In the genomic region with DNA sequence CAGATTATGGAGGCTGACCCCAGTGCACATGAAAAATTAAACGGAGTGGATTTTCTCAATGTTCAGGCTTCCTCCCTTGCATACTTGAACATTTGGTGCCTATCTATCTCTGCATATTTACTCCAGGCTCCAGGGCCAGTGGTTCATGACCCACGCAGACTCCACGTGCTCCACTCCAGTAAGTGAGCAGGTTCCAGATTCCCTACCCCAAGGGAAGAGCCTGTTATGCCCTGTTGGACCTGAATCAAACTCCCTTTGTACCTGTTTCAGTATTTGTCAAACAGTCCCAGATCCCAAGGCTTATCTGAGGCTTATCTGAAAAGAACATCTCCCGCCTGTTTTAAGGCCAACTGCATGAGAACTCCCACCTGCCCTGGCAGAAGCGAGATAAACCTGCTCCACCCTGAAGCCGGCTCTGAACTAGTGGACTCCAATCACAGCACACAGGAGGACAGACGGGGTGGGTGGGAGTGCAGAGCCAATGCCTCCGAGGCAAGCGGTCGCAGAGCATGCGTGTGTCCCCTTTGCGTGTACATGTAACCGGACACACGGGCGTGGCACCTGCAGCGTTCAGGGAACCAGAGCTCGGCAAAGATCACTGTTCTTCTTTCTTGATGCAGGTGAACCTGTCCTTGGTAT, we compare ENCODE assay signal across 19 cellular contexts. TPM values are rescaled to one million over a fixed set of nuclear protein-coding genes. Genes with fewer than 3 reads are reported as not detected.
DNase-seq lines count a peak whose midpoint lies in the region; ATAC-seq and TF ChIP-seq lines count a peak whose summit lies in the region.
"Had no signal": no experiment of that assay in that cellular context is flagged by ENCODE, and none has a peak within 500 bp of the region (broad histone marks: within the 10 kb centered on the region; RNA-seq: fewer than 3 reads in every experiment).

No MANE protein-coding gene starts in this region.

- DNase-seq in COLO668 (lab: John Stamatoyannopoulos, UW; ENCODE audit: unreplicated experiment) (peak; percentile 6), RWPE1 (ENCODE audit: low spot score) (no peak), left colon (no peak), foreskin melanocyte (no peak)
- DNase-seq: activated CD4-positive, alpha-beta T cell treated with anti-CD3 and anti-CD28 coated beads, Interleukin-2, amount 10 ng/mL, durations not matched to agents 24 days and 14 days; activated CD8-positive, alpha-beta memory T cell treated with anti-CD3 and anti-CD28 coated beads, Interleukin-2, amount 50 U/mL, for 4 hours; activated gamma-delta T cell; DMS 273 treated with DMSO at 0.1 percent for 48 hours; GDM1 had no signal

- CTCF ChIA-PET in RWPE1 (lab: Yijun Ruan, JAX): no interaction called here

- no peaks in the 10 kb centered on the region for H3K9me3 ChIP-seq in parathyroid adenoma (ENCODE audit: control insufficient read depth, low read length)
- H3K9me3 ChIP-seq: thyroid gland had no signal

- ATAC-seq in left colon (peak; percentile 8), GM18519 (IDR thresholded peaks at IDR 0.05; ENCODE audit: low FRiP score, unreplicated experiment) (no peak), HG02571 (IDR thresholded peaks at IDR 0.05; ENCODE audit: unreplicated experiment) (no peak)
- ATAC-seq: sciatic nerve; stimulated activated memory B cell treated with anti-CD40 and anti-IgM and Interleukin-4, amounts not matched to agents 10 μg/mL and 1 μg/mL and 100 μg/mL, for 72 hours had no signal

- H3K36me3 ChIP-seq in parathyroid adenoma (ENCODE audit: control insufficient read depth, insufficient read depth, low read length): no peaks in the 10 kb centered on the region

- POLR2A ChIA-PET in RWPE1 (lab: Yijun Ruan, JAX; ENCODE audit: low non-redundant PET): interaction anchor here (0.6 kb wide), 1 partner anchor 9 kb away, joined by 7 read pairs; no protein-coding TSS in a partner anchor

- no peak overlapping the region for H3K9ac ChIP-seq in parathyroid adenoma

- H2AFZ ChIP-seq in parathyroid adenoma: peak overlapping the region; percentile 10

- TF ChIP-seq CTCF in RWPE1 (conservative IDR thresholded peaks at IDR 0.05; ENCODE audit: low read depth) (no peak), parathyroid adenoma (IDR thresholded peaks at IDR 0.05) (no peak)

- H3K79me2 ChIP-seq in parathyroid adenoma: no peaks in the 10 kb centered on the region

- intact Hi-C loops in left colon (cut with DNase I, micrococcal nuclease): no loop called here

- no peak overlapping the region for H3K4me2 ChIP-seq in parathyroid adenoma (ENCODE audit: low read length)

- H3K27ac ChIP-seq in RWPE1 (peak overlapping the region; percentile 10), parathyroid adenoma (no peak overlapping the region)
- H3K27ac ChIP-seq: thyroid gland had no signal

- peaks cover 6% of the 10 kb centered on the region for H3K4me1 ChIP-seq in parathyroid adenoma

- H3K27me3 ChIP-seq in parathyroid adenoma (ENCODE audit: control insufficient read depth, insufficient read depth, low read length): no peaks in the 10 kb centered on the region
- H3K27me3 ChIP-seq: thyroid gland had no signal

- no peak overlapping the region for H3K4me3 ChIP-seq in parathyroid adenoma (ENCODE audit: low read depth, low read length)
- H3K4me3 ChIP-seq: thyroid gland had no signal

RNA-seq across cellular contexts. Expression of a gene that starts 2.3 kb away (rescaled TPM):
- 10 to 100 TPM; 25.5 to 28.7 TPM for total RNA-seq in left colon

RNA-seq across cellular contexts. Expression of a gene that starts 12.9 kb away (rescaled TPM):
- 100 to 1,000 TPM in 1 of 2 donors, 10 to 100 TPM in 1; 48.3 to 244 TPM for total RNA-seq in left colon
- total RNA-seq: activated CD4-positive, alpha-beta T cell treated with anti-CD3 and anti-CD28 coated beads, Interleukin-2, amount 10 ng/mL, durations not matched to agents 24 days and 14 days; frontal cortex; kidney epithelial cell; M059J; thyroid gland had no signal

RNA-seq across cellular contexts. Expression of a gene that starts 13.1 kb away (rescaled TPM):
- 100 to 1,000 TPM; 173 to 205 TPM for total RNA-seq in left colon

RNA-seq across cellular contexts. Expression of a gene that starts 19.0 kb away (rescaled TPM):
- 10 to 100 TPM in 1 of 2 donors, 1 to 10 TPM in 1; 9.3 to 10.5 TPM for total RNA-seq in left colon

RNA-seq across cellular contexts. Expression of a gene that starts 23.4 kb away (rescaled TPM):
- 1 to 10 TPM in 1 of 2 donors, under 1 TPM in 1; 0.43 to 1.6 TPM for total RNA-seq in left colon
- total RNA-seq: activated CD4-positive, alpha-beta T cell treated with anti-CD3 and anti-CD28 coated beads, Interleukin-2, amount 10 ng/mL, durations not matched to agents 24 days and 14 days; M059J; mesenteric fat pad had no signal
